Comparison of ENCODE assay signal across 1 cellular context in the genomic region with DNA sequence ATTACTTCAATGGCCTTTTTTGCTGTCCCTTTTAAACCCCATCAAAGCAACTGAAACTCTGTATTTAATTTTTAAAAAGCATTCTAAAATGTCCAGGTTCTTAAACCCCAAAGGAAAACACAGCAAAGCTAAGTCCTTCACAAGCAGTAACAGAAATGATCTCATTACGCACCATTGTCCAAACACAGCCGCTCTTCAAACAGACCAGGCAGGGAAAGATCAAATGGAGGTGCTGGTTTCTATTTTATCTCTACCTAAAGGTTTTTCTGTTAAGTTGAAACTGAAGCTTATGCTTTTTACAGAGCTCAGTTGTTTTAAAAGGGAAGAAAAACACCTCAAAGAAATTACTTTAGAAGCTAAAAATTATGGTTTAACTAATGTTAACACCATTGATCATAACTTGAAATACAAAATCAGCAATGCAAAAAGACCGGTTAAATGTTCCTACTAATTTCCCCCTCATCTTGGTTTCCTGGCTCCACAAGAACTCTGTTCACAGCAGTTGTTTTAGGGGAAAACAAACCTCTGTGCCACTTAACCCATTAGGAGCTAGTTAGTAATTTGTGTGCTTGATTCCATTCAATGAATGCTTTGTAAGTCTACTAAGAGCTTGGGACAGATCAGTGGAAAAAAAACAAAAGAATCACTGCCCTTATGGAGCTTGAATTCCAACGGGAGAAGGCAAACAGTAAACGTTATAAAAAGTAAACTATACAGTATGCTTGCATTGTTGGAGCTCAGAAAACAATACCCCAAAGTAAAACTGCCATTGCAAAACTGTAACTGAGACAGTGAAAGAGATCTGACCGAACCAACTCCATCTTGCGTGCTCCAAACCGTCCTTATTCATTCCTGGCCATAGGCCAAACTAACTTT.
TF ChIP-seq lines count a peak whose summit lies in the region.

No MANE protein-coding gene starts in this region.

TF ChIP-seq in HepG2, 621 proteins besides CTCF, POLR2A, EP300 and RAD21 (continued from another document and continues in another):
- TF ChIP-seq MXD3 (CRISPR knock-in tag; IDR thresholded peaks at IDR 0.05) = no peak
- TF ChIP-seq NONO (IDR thresholded peaks at IDR 0.05) = no peak
- TF ChIP-seq NONO (CRISPR knock-in tag; conservative IDR thresholded peaks at IDR 0.05) = no peak
- TF ChIP-seq, protein P1, sequence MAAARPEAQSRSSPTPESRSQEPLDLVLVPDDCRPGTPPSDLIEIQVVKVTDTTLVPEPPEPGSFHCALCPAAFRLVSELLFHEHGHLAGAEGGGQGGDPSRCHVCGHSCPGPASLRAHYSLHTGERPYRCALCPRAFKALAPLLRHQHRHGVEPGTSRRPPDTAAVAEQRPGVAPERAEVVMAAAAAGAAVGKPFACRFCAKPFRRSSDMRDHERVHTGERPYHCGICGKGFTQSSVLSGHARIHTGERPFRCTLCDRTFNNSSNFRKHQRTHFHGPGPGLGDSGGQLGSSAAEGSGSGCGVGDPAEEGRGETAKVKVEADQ (CRISPR knock-in tag; IDR thresholded peaks at IDR 0.05; ENCODE audit: borderline replicate concordance) = no peak
- TF ChIP-seq ZNF138 (CRISPR knock-in tag; IDR thresholded peaks at IDR 0.05; ENCODE audit: low read depth) = no peak
- no peak for TF ChIP-seq PHF20 (CRISPR knock-in tag; IDR thresholded peaks at IDR 0.05)
- TF ChIP-seq ZNF33A (CRISPR knock-in tag; IDR thresholded peaks at IDR 0.05; ENCODE audit: borderline replicate concordance) = no peak
- TF ChIP-seq ESRRA (CRISPR knock-in tag; IDR thresholded peaks at IDR 0.05; ENCODE audit: low read depth) = no peak
- TF ChIP-seq SATB2 (CRISPR knock-in tag; IDR thresholded peaks at IDR 0.05) = no peak
- peak; percentile 96 for TF ChIP-seq SOX5 (CRISPR knock-in tag; IDR thresholded peaks at IDR 0.05; ENCODE audit: borderline replicate concordance)
- no peak for TF ChIP-seq SRSF9 (IDR thresholded peaks at IDR 0.05; ENCODE audit: borderline replicate concordance, insufficient read depth, low read depth, low read length, poor library complexity, severe bottlenecking)
- no peak for TF ChIP-seq ZNF567 (CRISPR knock-in tag; IDR thresholded peaks at IDR 0.05; ENCODE audit: borderline replicate concordance)
- TF ChIP-seq BATF2 (CRISPR knock-in tag; IDR thresholded peaks at IDR 0.05) = no peak
- TF ChIP-seq, protein P2, sequence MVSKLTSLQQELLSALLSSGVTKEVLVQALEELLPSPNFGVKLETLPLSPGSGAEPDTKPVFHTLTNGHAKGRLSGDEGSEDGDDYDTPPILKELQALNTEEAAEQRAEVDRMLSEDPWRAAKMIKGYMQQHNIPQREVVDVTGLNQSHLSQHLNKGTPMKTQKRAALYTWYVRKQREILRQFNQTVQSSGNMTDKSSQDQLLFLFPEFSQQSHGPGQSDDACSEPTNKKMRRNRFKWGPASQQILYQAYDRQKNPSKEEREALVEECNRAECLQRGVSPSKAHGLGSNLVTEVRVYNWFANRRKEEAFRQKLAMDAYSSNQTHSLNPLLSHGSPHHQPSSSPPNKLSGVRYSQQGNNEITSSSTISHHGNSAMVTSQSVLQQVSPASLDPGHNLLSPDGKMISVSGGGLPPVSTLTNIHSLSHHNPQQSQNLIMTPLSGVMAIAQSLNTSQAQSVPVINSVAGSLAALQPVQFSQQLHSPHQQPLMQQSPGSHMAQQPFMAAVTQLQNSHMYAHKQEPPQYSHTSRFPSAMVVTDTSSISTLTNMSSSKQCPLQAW (CRISPR knock-in tag; IDR thresholded peaks at IDR 0.05) = no peak
- no peak for TF ChIP-seq XBP1 (CRISPR knock-in tag; IDR thresholded peaks at IDR 0.05)
- TF ChIP-seq CEBPG (CRISPR knock-in tag; IDR thresholded peaks at IDR 0.05) = peak; percentile 56
- 0 out of 2 replicates have a peak, but pooled peaks have one; percentile 9 for TF ChIP-seq NCOA2 (CRISPR knock-in tag; IDR thresholded peaks at IDR 0.05)
- 0 out of 2 replicates have a peak, but pooled peaks have one; percentile 12 for TF ChIP-seq GATA4 (IDR thresholded peaks at IDR 0.05; ENCODE audit: borderline replicate concordance, low read depth)
- TF ChIP-seq CREM (IDR thresholded peaks at IDR 0.05) = peak; percentile 46
- TF ChIP-seq CREM (CRISPR knock-in tag; IDR thresholded peaks at IDR 0.05) = no peak
- TF ChIP-seq KDM5B (CRISPR knock-in tag; IDR thresholded peaks at IDR 0.05; ENCODE audit: borderline replicate concordance) = no peak
- no peak for TF ChIP-seq ZNF768 (CRISPR knock-in tag; IDR thresholded peaks at IDR 0.05)
- no peak for TF ChIP-seq ZNF580 (CRISPR knock-in tag; IDR thresholded peaks at IDR 0.05; ENCODE audit: borderline replicate concordance, low read depth)
- TF ChIP-seq KLF16 (CRISPR knock-in tag; IDR thresholded peaks at IDR 0.05) = no peak
- TF ChIP-seq FOXP4 (CRISPR knock-in tag; IDR thresholded peaks at IDR 0.05) = peak; percentile 64
- TF ChIP-seq ZNF616 (CRISPR knock-in tag; IDR thresholded peaks at IDR 0.05; ENCODE audit: low read depth) = no peak
- TF ChIP-seq, protein P3, sequence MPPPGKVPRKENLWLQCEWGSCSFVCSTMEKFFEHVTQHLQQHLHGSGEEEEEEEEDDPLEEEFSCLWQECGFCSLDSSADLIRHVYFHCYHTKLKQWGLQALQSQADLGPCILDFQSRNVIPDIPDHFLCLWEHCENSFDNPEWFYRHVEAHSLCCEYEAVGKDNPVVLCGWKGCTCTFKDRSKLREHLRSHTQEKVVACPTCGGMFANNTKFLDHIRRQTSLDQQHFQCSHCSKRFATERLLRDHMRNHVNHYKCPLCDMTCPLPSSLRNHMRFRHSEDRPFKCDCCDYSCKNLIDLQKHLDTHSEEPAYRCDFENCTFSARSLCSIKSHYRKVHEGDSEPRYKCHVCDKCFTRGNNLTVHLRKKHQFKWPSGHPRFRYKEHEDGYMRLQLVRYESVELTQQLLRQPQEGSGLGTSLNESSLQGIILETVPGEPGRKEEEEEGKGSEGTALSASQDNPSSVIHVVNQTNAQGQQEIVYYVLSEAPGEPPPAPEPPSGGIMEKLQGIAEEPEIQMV (CRISPR knock-in tag; IDR thresholded peaks at IDR 0.05; ENCODE audit: low read depth) = no peak
- TF ChIP-seq, protein P4, sequence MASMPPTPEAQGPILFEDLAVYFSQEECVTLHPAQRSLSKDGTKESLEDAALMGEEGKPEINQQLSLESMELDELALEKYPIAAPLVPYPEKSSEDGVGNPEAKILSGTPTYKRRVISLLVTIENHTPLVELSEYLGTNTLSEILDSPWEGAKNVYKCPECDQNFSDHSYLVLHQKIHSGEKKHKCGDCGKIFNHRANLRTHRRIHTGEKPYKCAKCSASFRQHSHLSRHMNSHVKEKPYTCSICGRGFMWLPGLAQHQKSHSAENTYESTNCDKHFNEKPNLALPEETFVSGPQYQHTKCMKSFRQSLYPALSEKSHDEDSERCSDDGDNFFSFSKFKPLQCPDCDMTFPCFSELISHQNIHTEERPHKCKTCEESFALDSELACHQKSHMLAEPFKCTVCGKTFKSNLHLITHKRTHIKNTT (CRISPR knock-in tag; IDR thresholded peaks at IDR 0.05) = no peak
- TF ChIP-seq HMGA1 (CRISPR knock-in tag; conservative IDR thresholded peaks at IDR 0.05) = no peak
- TF ChIP-seq ELF3 (CRISPR knock-in tag; IDR thresholded peaks at IDR 0.05) = no peak
- TF ChIP-seq, protein P5, sequence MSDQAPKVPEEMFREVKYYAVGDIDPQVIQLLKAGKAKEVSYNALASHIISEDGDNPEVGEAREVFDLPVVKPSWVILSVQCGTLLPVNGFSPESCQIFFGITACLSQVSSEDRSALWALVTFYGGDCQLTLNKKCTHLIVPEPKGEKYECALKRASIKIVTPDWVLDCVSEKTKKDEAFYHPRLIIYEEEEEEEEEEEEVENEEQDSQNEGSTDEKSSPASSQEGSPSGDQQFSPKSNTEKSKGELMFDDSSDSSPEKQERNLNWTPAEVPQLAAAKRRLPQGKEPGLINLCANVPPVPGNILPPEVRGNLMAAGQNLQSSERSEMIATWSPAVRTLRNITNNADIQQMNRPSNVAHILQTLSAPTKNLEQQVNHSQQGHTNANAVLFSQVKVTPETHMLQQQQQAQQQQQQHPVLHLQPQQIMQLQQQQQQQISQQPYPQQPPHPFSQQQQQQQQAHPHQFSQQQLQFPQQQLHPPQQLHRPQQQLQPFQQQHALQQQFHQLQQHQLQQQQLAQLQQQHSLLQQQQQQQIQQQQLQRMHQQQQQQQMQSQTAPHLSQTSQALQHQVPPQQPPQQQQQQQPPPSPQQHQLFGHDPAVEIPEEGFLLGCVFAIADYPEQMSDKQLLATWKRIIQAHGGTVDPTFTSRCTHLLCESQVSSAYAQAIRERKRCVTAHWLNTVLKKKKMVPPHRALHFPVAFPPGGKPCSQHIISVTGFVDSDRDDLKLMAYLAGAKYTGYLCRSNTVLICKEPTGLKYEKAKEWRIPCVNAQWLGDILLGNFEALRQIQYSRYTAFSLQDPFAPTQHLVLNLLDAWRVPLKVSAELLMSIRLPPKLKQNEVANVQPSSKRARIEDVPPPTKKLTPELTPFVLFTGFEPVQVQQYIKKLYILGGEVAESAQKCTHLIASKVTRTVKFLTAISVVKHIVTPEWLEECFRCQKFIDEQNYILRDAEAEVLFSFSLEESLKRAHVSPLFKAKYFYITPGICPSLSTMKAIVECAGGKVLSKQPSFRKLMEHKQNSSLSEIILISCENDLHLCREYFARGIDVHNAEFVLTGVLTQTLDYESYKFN (CRISPR knock-in tag; conservative IDR thresholded peaks at IDR 0.05) = peak; percentile 84
- TF ChIP-seq, protein P6, sequence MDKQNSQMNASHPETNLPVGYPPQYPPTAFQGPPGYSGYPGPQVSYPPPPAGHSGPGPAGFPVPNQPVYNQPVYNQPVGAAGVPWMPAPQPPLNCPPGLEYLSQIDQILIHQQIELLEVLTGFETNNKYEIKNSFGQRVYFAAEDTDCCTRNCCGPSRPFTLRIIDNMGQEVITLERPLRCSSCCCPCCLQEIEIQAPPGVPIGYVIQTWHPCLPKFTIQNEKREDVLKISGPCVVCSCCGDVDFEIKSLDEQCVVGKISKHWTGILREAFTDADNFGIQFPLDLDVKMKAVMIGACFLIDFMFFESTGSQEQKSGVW (CRISPR knock-in tag; IDR thresholded peaks at IDR 0.05; ENCODE audit: borderline replicate concordance) = no peak
- TF ChIP-seq, protein P7, sequence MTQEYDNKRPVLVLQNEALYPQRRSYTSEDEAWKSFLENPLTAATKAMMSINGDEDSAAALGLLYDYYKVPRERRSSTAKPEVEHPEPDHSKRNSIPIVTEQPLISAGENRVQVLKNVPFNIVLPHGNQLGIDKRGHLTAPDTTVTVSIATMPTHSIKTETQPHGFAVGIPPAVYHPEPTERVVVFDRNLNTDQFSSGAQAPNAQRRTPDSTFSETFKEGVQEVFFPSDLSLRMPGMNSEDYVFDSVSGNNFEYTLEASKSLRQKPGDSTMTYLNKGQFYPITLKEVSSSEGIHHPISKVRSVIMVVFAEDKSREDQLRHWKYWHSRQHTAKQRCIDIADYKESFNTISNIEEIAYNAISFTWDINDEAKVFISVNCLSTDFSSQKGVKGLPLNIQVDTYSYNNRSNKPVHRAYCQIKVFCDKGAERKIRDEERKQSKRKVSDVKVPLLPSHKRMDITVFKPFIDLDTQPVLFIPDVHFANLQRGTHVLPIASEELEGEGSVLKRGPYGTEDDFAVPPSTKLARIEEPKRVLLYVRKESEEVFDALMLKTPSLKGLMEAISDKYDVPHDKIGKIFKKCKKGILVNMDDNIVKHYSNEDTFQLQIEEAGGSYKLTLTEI (CRISPR knock-in tag; conservative IDR thresholded peaks at IDR 0.05) = no peak
- TF ChIP-seq ISL2 (CRISPR knock-in tag; IDR thresholded peaks at IDR 0.05) = peak; percentile 49; the same call in 1 of the 2 replicates
- TF ChIP-seq ATRX (CRISPR knock-in tag; IDR thresholded peaks at IDR 0.05; ENCODE audit: borderline replicate concordance) = no peak
- TF ChIP-seq GATAD2A (CRISPR knock-in tag; IDR thresholded peaks at IDR 0.05) = peak; percentile 74
- no peak for TF ChIP-seq ATF1 (CRISPR knock-in tag; IDR thresholded peaks at IDR 0.05)
- TF ChIP-seq CC2D1A (CRISPR knock-in tag; IDR thresholded peaks at IDR 0.05) = no peak
- TF ChIP-seq ATF3 (CRISPR knock-in tag; IDR thresholded peaks at IDR 0.05) = no peak
- no peak for TF ChIP-seq ARNTL (CRISPR knock-in tag; IDR thresholded peaks at IDR 0.05)
- no peak for TF ChIP-seq AGO1 (IDR thresholded peaks at IDR 0.05; ENCODE audit: low read depth, low read length, poor library complexity, severe bottlenecking)
- no peak for TF ChIP-seq ZNF10 (CRISPR knock-in tag; IDR thresholded peaks at IDR 0.05; ENCODE audit: borderline replicate concordance, low read depth)
